ENCODE assay signal across 10 cellular contexts in genomic region chr5:65034029-65034781, GRCh38.
DNase-seq lines count a peak whose midpoint lies in the region; TF ChIP-seq lines count a peak whose summit lies in the region.
"Had no signal": no experiment of that assay in that cellular context is flagged by ENCODE, and none has a peak within 500 bp of the region (broad histone marks: within the 10 kb centered on the region; RNA-seq: fewer than 3 reads in every experiment).

No MANE protein-coding gene starts in this region.

- H2BK5ac ChIP-seq in mesenchymal stem cell (ENCODE audit: low read depth, low read length, poor library complexity, severe bottlenecking), result no peak overlapping the region

- H3K27ac ChIP-seq in mesenchymal stem cell (ENCODE audit: low read length, poor library complexity, severe bottlenecking), result no peak overlapping the region

- H3K4me3 ChIP-seq in AG10803 (ENCODE audit: low read length) (no peak overlapping the region), mesenchymal stem cell (ENCODE audit: insufficient read depth in 1 of 2, low read depth in 1 of 2, low read length in 2 of 2) (no peak overlapping the region)

- H3K4ac ChIP-seq in mesenchymal stem cell (ENCODE audit: low read depth in 1 of 2, low read length in 2 of 2), result peak overlapping the region; percentile 20 to 80

- 89% methylated on average over 8 of the region's 8 CpGs for WGBS in mesenchymal stem cell

- no peaks in the 10 kb centered on the region for H3K79me1 ChIP-seq in mesenchymal stem cell (replicated peaks; ENCODE audit: low read length, poor library complexity, severe bottlenecking)

- H3K9me3 ChIP-seq in mesenchymal stem cell (ENCODE audit: control insufficient read depth, low read length), result peaks cover 4% of the 10 kb centered on the region
- H3K9me3 ChIP-seq: colonic mucosa had no signal

- H4K91ac ChIP-seq in mesenchymal stem cell (ENCODE audit: low read length), result no peak overlapping the region

- CTCF ChIA-PET in Calu3 (lab: Charles Lee), result interaction anchor here (0.6 kb wide), 1 partner anchor 449 kb away, joined by 3 read pairs; no protein-coding TSS in a partner anchor

- peak overlapping the region; percentile 28 to 46 for H2BK12ac ChIP-seq in mesenchymal stem cell (ENCODE audit: low read length in 2 of 2)

- H3K27ac Mint-ChIP-seq in Calu3 (ENCODE audit: unreplicated experiment), result no peak overlapping the region

- H3K4me1 ChIP-seq in mesenchymal stem cell (ENCODE audit: control insufficient read depth, insufficient read depth, low read depth, low read length), result peaks cover 8% of the 10 kb centered on the region
- H3K4me1 ChIP-seq: colonic mucosa had no signal

- H2AFZ ChIP-seq in mesenchymal stem cell (ENCODE audit: low read depth, low read length), result no peak overlapping the region

- peak overlapping the region; percentile 91 for H3K9ac ChIP-seq in mesenchymal stem cell (ENCODE audit: low read length)

- TF ChIP-seq CTCF in AG10803 (conservative IDR thresholded peaks at IDR 0.05; ENCODE audit: low read length) (no peak), Calu3 (IDR thresholded peaks at IDR 0.05; ENCODE audit: unreplicated experiment) (no peak)

- H3K36me3 ChIP-seq in mesenchymal stem cell (ENCODE audit: control insufficient read depth in 1 of 2, insufficient read depth in 2 of 2, low read depth in 1 of 2, low read length in 2 of 2), result no peaks in the 10 kb centered on the region
- H3K36me3 ChIP-seq: colonic mucosa had no signal

- H3K4me1 Mint-ChIP-seq in Calu3 (ENCODE audit: low read depth, unreplicated experiment), result peaks cover 8% of the 10 kb centered on the region

- no peak overlapping the region for H2BK15ac ChIP-seq in mesenchymal stem cell (ENCODE audit: low read depth, poor library complexity, severe bottlenecking)

- no peaks in the 10 kb centered on the region for H3K9me3 Mint-ChIP-seq in Calu3 (ENCODE audit: low read depth, unreplicated experiment)

- no peak overlapping the region for H3K23ac ChIP-seq in mesenchymal stem cell (ENCODE audit: low read length in 2 of 2)

- peak overlapping the region in 1 of 2 experiments; percentile 92 for H3K18ac ChIP-seq in mesenchymal stem cell (ENCODE audit: low read depth in 1 of 2, low read length in 2 of 2)

- H3K27me3 ChIP-seq in mesenchymal stem cell (ENCODE audit: control insufficient read depth in 1 of 2, insufficient read depth in 1 of 2, low read length in 2 of 2), result no peaks in the 10 kb centered on the region
- H3K27me3 ChIP-seq: colonic mucosa had no signal

- no TSS peak for BruUV-seq in Calu3 (replicated peaks; lab: Mats Ljungman, UMichigan)

- H2AK5ac ChIP-seq in mesenchymal stem cell (ENCODE audit: low read length, severe bottlenecking), result no peak overlapping the region

- no peak overlapping the region for H3K14ac ChIP-seq in mesenchymal stem cell (ENCODE audit: low read length in 2 of 2)

- peak overlapping the region; percentile 35 for H4K8ac ChIP-seq in mesenchymal stem cell (ENCODE audit: low read length)

- no peaks in the 10 kb centered on the region for H3K27me3 Mint-ChIP-seq in Calu3 (ENCODE audit: unreplicated experiment)

- H3K4me3 Mint-ChIP-seq in Calu3 (ENCODE audit: low read depth, unreplicated experiment), result no peak overlapping the region

- H2BK120ac ChIP-seq in mesenchymal stem cell (ENCODE audit: low read depth, low read length), result no peak overlapping the region

- intact Hi-C loops in Calu3 (cut with micrococcal nuclease; ENCODE audit: unreplicated experiment), result no loop called here

- peaks cover 13% of the 10 kb centered on the region for H3K36me3 Mint-ChIP-seq in Calu3 (ENCODE audit: insufficient read depth, unreplicated experiment)

- DNase-seq in AG10803 (ENCODE audit: low read depth) (peak; percentile 44), HK-2 (ENCODE audit: unreplicated experiment) (peak; percentile 20), amniotic epithelial cell (ENCODE audit: low read depth) (peak; percentile 82), mesenchymal stem cell (no peak), SIG-M5 treated with dmso at 0.1 percent for 504 hours (lab: John Stamatoyannopoulos, UW; ENCODE audit: unreplicated experiment) (no peak), Calu3 (no peak), GM19238 (ENCODE audit: insufficient read length, low spot score) (no peak)
- DNase-seq in activated effector memory CD4-positive, alpha-beta T cell treated with anti-CD3 and anti-CD28 coated beads, Interleukin-2, amount 50 U/mL, for 16 hours, result no peak
- DNase-seq: colonic mucosa, GDM1 had no signal

- H3K4me2 ChIP-seq in mesenchymal stem cell (ENCODE audit: low read length, poor library complexity, severe bottlenecking), result no peak overlapping the region

Comparison
In these comparisons a context has a peak if more than half of its experiments do, and no peak if none do; other contexts are left out.
1. DNase-seq: peak in AG10803 (single experiment), HK-2 (single experiment) and amniotic epithelial cell (single experiment); none in mesenchymal stem cell (single experiment), SIG-M5 treated with dmso at 0.1 percent for 504 hours (single experiment), Calu3 (single experiment), activated effector memory CD4-positive, alpha-beta T cell treated with anti-CD3 and anti-CD28 coated beads, Interleukin-2, amount 50 U/mL, for 16 hours (single experiment) and GM19238 (single experiment).